In the genomic region with DNA sequence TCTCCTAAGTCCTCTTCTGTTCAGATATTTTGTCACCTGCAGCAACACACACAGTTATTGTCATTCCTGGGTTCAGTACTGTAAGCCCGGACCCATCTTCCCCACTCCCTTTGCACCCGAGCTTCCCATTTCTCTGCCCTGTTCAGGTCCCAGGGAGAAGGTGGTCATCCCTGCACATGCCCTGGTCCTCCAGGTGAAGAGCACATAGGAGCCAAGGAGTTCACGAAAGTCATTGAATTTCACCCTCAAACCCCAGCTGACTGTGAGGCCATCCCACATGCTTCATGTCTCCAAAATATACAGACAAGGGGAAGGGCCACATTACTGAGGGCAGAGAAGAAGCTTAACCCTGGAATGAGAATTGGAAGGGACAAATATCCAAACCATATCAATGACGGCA, we compare ENCODE assay signal across 29 cellular contexts. TPM values are rescaled to one million over a fixed set of nuclear protein-coding genes. Genes with fewer than 3 reads are reported as not detected.
"Had no signal": no experiment of that assay in that cellular context is flagged by ENCODE, and none has a peak within 500 bp of the region (broad histone marks: within the 10 kb centered on the region; RNA-seq: fewer than 3 reads in every experiment).

No MANE protein-coding gene starts in this region.

- H3K27ac Mint-ChIP-seq: activated CD8-positive, alpha-beta T cell treated with anti-CD3 and anti-CD28 coated beads for 36 hours; activated naive CD4-positive, alpha-beta T cell treated with anti-CD3 and anti-CD28 coated beads, Interleukin-2, amount 10 ng/mL, durations not matched to agents 7 days and 5 days; activated naive CD8-positive, alpha-beta T cell treated with anti-CD3 and anti-CD28 coated beads for 36 hours; activated T-cell treated with anti-CD3 and anti-CD28 coated beads, Interleukin-2, amount 50 U/mL, for 72 hours; activated T-helper 2 cell treated with anti-CD3 and anti-CD28 coated beads, Interferon-gamma antibody, Interleukin-2, Interleukin-4, amounts not matched to agents 10 μg/mL and 5 μg/mL and 100 μg/mL, durations not matched to agents 14 hours and 24 hours and 36 hours; T-cell had no signal

- H3K27me3 ChIP-seq: brain microvascular endothelial cell had no signal

- H3K4me3 Mint-ChIP-seq: activated CD8-positive, alpha-beta T cell treated with anti-CD3 and anti-CD28 coated beads for 36 hours; activated naive CD4-positive, alpha-beta T cell treated with anti-CD3 and anti-CD28 coated beads, Interleukin-2, amount 10 ng/mL, durations not matched to agents 7 days and 5 days; activated naive CD8-positive, alpha-beta T cell treated with anti-CD3 and anti-CD28 coated beads for 36 hours; activated T-cell treated with anti-CD3 and anti-CD28 coated beads, Interleukin-2, amount 50 U/mL, for 72 hours; T-cell had no signal

- DNase-seq: activated CD4-positive, CD25-positive, alpha-beta regulatory T cell; activated CD8-positive, alpha-beta memory T cell treated with anti-CD3 and anti-CD28 coated beads, Interleukin-2, amount 50 U/mL, for 4 hours; activated CD8-positive, alpha-beta T cell treated with anti-CD3 and anti-CD28 coated beads for 36 hours; activated gamma-delta T cell treated with Interleukin-2 at 50 U/mL for 16 hours; activated naive CD4-positive, alpha-beta T cell treated with anti-CD3 and anti-CD28 coated beads, Interleukin-2, amount 10 ng/mL, durations not matched to agents 7 days and 5 days; activated naive CD8-positive, alpha-beta T cell treated with anti-CD3 and anti-CD28 coated beads for 36 hours; activated T-cell treated with anti-CD3 and anti-CD28 coated beads, Interleukin-2, amount 50 U/mL, for 72 hours; brain microvascular endothelial cell; NCI-H1092; NCI-H1417; NCI-H1930; NCI-H2171; NCI-H2227 treated with DMSO at 0.1 percent for 48 hours; NCI-H526; NCI-H82; NK-92 treated with Interleukin-12 subunit alpha and Interleukin-12 subunit beta, amount 100 ng/mL, for 24 hours; OCI-M1; RPMI8226; T-cell; T-helper 2 cell; T1000 had no signal

- H3K27ac ChIP-seq: brain microvascular endothelial cell, cardiac muscle cell, SK-N-MC had no signal

- H3K36me3 ChIP-seq: brain microvascular endothelial cell, cardiac muscle cell had no signal

- H3K9me3 Mint-ChIP-seq: activated CD8-positive, alpha-beta T cell treated with anti-CD3 and anti-CD28 coated beads for 36 hours; activated naive CD4-positive, alpha-beta T cell treated with anti-CD3 and anti-CD28 coated beads, Interleukin-2, amount 10 ng/mL, durations not matched to agents 7 days and 5 days; activated naive CD8-positive, alpha-beta T cell treated with anti-CD3 and anti-CD28 coated beads for 36 hours; activated T-helper 2 cell treated with anti-CD3 and anti-CD28 coated beads, Interferon-gamma antibody, Interleukin-2, Interleukin-4, amounts not matched to agents 10 μg/mL and 5 μg/mL and 100 μg/mL, durations not matched to agents 14 hours and 24 hours and 36 hours; T-cell had no signal

- H3K4me3 ChIP-seq: cardiac muscle cell, SK-N-MC had no signal

- FAIRE-seq: TTC549 had no signal

- ATAC-seq: activated CD8-positive, alpha-beta T cell treated with anti-CD3 and anti-CD28 coated beads for 36 hours; activated T-cell treated with anti-CD3 and anti-CD28 coated beads, Interleukin-2, amount 50 U/mL, for 72 hours; Panc1; Right ventricle myocardium inferior; T-cell had no signal

RNA-seq across cellular contexts. Expression of a gene that starts 8.1 kb away (rescaled TPM):
- total RNA-seq: MCF 10A, NCI-H460 had no signal

RNA-seq across cellular contexts. Expression of a gene that starts 10.5 kb away (rescaled TPM):
- total RNA-seq: MCF 10A, NCI-H460 had no signal

RNA-seq across cellular contexts. Expression of a gene that starts 55.9 kb away (rescaled TPM):
- total RNA-seq: MCF 10A, NCI-H460 had no signal
- polyA plus RNA-seq: cardiac muscle cell had no signal
